ENCODE assay signal across 1 cellular context in the genomic region with DNA sequence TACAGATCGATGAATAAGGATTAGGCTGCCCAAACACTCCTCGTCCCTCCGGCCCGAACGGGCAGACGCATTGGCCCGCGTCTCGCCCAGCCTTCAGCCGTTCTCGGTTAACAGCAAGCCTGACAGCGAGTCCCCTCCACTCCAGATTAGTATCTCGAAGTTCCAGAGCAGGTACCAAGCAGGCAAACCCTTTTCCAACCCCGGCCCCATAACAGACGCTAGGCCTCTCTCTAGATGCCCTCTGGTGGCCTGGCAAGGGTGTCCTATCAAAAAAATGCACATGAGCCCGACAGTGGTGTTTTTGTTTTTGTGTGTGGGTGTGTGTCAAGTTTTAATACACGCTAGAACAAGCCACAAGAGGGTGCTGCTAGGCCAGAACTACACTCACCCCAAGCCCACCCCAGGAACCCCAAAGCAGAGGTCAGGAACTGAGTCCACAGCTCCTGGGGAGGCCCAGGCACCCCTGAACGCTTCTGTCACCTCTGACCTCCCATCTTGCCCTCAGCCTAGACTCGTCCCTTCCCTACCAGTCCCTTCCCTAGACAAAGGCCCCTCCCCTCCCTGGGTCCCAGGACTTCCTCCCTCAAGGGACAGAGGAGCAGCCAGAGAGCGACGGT.
TF ChIP-seq lines count a peak whose summit lies in the region.

No MANE protein-coding gene starts in this region.

TF ChIP-seq in HepG2, 621 proteins besides CTCF, POLR2A, EP300 and RAD21 (continued from another document and continues in another):
- TF ChIP-seq KAT2B (IDR thresholded peaks at IDR 0.05; ENCODE audit: borderline replicate concordance, low read depth, low read length) (no peak), HNRNPK (IDR thresholded peaks at IDR 0.05; ENCODE audit: low read depth, low read length, poor library complexity, severe bottlenecking) (peak; percentile 5), GABPA (IDR thresholded peaks at IDR 0.05; ENCODE audit: low read depth, low read length) (no peak), GABPA (CRISPR knock-in tag; IDR thresholded peaks at IDR 0.05; ENCODE audit: low read depth) (no peak), ZNF83 (CRISPR knock-in tag; IDR thresholded peaks at IDR 0.05; ENCODE audit: borderline replicate concordance) (no peak), SMAD9 (CRISPR knock-in tag; IDR thresholded peaks at IDR 0.05) (0 out of 2 replicates have a peak, but pooled peaks have one; percentile 72), WIZ (CRISPR knock-in tag; IDR thresholded peaks at IDR 0.05) (0 out of 2 replicates have a peak, but pooled peaks have one; percentile 32), ZNF17 (CRISPR knock-in tag; IDR thresholded peaks at IDR 0.05) (no peak), RBFOX2 (IDR thresholded peaks at IDR 0.05; ENCODE audit: low read depth, low read length) (no peak), RBM39 (IDR thresholded peaks at IDR 0.05; ENCODE audit: low read depth, low read length, poor library complexity, severe bottlenecking) (no peak), SIN3B (IDR thresholded peaks at IDR 0.05; ENCODE audit: low read length) (no peak), ZBTB7B (CRISPR knock-in tag; IDR thresholded peaks at IDR 0.05) (0 out of 2 replicates have a peak, but pooled peaks have one; percentile 32), ZBTB3 (CRISPR knock-in tag; IDR thresholded peaks at IDR 0.05; ENCODE audit: borderline replicate concordance, low read depth) (no peak), ZKSCAN8 (CRISPR knock-in tag; IDR thresholded peaks at IDR 0.05; ENCODE audit: borderline replicate concordance) (peak; percentile 5; the same call in 1 of the 2 replicates), ZNF558 (CRISPR knock-in tag; IDR thresholded peaks at IDR 0.05; ENCODE audit: borderline replicate concordance) (no peak), NFKB2 (CRISPR knock-in tag; IDR thresholded peaks at IDR 0.05; ENCODE audit: borderline replicate concordance) (0 out of 2 replicates have a peak, but pooled peaks have one; percentile 20), ZMYM4 (CRISPR knock-in tag; IDR thresholded peaks at IDR 0.05) (peak; percentile 1; the same call in 1 of the 2 replicates), U2AF1 (optimal IDR thresholded peaks at IDR 0.05; ENCODE audit: low read depth, low read length) (peak; percentile 24), ZNF24 (IDR thresholded peaks at IDR 0.05) (no peak), ZNF235 (CRISPR knock-in tag; IDR thresholded peaks at IDR 0.05; ENCODE audit: borderline replicate concordance) (no peak), ZKSCAN5 (CRISPR knock-in tag; IDR thresholded peaks at IDR 0.05) (no peak), MAZ (IDR thresholded peaks at IDR 0.05; ENCODE audit: borderline replicate concordance, low read depth, low read length) (no peak), MAZ (CRISPR knock-in tag; IDR thresholded peaks at IDR 0.05; ENCODE audit: low read depth) (no peak), ZSCAN30 (CRISPR knock-in tag; IDR thresholded peaks at IDR 0.05) (peak; percentile 31; the same call in 1 of the 2 replicates), ZNF33A (CRISPR knock-in tag; IDR thresholded peaks at IDR 0.05; ENCODE audit: borderline replicate concordance) (no peak), TCF12 (IDR thresholded peaks at IDR 0.05) (no peak), TCF12 (CRISPR knock-in tag; IDR thresholded peaks at IDR 0.05) (no peak), RNF2 (conservative IDR thresholded peaks at IDR 0.05; ENCODE audit: low read depth) (no peak)
- TF ChIP-seq, protein P1, sequence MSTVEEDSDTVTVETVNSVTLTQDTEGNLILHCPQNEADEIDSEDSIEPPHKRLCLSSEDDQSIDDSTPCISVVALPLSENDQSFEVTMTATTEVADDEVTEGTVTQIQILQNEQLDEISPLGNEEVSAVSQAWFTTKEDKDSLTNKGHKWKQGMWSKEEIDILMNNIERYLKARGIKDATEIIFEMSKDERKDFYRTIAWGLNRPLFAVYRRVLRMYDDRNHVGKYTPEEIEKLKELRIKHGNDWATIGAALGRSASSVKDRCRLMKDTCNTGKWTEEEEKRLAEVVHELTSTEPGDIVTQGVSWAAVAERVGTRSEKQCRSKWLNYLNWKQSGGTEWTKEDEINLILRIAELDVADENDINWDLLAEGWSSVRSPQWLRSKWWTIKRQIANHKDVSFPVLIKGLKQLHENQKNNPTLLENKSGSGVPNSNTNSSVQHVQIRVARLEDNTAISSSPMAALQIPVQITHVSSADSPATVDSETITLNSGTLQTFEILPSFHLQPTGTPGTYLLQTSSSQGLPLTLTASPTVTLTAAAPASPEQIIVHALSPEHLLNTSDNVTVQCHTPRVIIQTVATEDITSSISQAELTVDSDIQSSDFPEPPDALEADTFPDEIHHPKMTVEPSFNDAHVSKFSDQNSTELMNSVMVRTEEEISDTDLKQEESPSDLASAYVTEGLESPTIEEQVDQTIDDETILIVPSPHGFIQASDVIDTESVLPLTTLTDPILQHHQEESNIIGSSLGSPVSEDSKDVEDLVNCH (CRISPR knock-in tag; IDR thresholded peaks at IDR 0.05) = no peak
- TF ChIP-seq, protein P2, sequence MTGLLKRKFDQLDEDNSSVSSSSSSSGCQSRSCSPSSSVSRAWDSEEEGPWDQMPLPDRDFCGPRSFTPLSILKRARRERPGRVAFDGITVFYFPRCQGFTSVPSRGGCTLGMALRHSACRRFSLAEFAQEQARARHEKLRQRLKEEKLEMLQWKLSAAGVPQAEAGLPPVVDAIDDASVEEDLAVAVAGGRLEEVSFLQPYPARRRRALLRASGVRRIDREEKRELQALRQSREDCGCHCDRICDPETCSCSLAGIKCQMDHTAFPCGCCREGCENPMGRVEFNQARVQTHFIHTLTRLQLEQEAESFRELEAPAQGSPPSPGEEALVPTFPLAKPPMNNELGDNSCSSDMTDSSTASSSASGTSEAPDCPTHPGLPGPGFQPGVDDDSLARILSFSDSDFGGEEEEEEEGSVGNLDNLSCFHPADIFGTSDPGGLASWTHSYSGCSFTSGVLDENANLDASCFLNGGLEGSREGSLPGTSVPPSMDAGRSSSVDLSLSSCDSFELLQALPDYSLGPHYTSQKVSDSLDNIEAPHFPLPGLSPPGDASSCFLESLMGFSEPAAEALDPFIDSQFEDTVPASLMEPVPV (CRISPR knock-in tag; IDR thresholded peaks at IDR 0.05) = no peak
- TF ChIP-seq, protein P3, sequence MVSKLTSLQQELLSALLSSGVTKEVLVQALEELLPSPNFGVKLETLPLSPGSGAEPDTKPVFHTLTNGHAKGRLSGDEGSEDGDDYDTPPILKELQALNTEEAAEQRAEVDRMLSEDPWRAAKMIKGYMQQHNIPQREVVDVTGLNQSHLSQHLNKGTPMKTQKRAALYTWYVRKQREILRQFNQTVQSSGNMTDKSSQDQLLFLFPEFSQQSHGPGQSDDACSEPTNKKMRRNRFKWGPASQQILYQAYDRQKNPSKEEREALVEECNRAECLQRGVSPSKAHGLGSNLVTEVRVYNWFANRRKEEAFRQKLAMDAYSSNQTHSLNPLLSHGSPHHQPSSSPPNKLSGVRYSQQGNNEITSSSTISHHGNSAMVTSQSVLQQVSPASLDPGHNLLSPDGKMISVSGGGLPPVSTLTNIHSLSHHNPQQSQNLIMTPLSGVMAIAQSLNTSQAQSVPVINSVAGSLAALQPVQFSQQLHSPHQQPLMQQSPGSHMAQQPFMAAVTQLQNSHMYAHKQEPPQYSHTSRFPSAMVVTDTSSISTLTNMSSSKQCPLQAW (CRISPR knock-in tag; IDR thresholded peaks at IDR 0.05) = peak; percentile 15; the same call in 1 of the 2 replicates
- TF ChIP-seq, protein P4, sequence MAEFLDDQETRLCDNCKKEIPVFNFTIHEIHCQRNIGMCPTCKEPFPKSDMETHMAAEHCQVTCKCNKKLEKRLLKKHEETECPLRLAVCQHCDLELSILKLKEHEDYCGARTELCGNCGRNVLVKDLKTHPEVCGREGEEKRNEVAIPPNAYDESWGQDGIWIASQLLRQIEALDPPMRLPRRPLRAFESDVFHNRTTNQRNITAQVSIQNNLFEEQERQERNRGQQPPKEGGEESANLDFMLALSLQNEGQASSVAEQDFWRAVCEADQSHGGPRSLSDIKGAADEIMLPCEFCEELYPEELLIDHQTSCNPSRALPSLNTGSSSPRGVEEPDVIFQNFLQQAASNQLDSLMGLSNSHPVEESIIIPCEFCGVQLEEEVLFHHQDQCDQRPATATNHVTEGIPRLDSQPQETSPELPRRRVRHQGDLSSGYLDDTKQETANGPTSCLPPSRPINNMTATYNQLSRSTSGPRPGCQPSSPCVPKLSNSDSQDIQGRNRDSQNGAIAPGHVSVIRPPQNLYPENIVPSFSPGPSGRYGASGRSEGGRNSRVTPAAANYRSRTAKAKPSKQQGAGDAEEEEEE (CRISPR knock-in tag; IDR thresholded peaks at IDR 0.05; ENCODE audit: borderline replicate concordance) = 0 out of 2 replicates have a peak, but pooled peaks have one; percentile 18
- TF ChIP-seq, protein P5, sequence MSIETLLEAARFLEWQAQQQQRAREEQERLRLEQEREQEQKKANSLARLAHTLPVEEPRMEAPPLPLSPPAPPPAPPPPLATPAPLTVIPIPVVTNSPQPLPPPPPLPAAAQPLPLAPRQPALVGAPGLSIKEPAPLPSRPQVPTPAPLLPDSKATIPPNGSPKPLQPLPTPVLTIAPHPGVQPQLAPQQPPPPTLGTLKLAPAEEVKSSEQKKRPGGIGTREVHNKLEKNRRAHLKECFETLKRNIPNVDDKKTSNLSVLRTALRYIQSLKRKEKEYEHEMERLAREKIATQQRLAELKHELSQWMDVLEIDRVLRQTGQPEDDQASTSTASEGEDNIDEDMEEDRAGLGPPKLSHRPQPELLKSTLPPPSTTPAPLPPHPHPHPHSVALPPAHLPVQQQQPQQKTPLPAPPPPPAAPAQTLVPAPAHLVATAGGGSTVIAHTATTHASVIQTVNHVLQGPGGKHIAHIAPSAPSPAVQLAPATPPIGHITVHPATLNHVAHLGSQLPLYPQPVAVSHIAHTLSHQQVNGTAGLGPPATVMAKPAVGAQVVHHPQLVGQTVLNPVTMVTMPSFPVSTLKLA (IDR thresholded peaks at IDR 0.05) = no peak
- TF ChIP-seq, protein P6, sequence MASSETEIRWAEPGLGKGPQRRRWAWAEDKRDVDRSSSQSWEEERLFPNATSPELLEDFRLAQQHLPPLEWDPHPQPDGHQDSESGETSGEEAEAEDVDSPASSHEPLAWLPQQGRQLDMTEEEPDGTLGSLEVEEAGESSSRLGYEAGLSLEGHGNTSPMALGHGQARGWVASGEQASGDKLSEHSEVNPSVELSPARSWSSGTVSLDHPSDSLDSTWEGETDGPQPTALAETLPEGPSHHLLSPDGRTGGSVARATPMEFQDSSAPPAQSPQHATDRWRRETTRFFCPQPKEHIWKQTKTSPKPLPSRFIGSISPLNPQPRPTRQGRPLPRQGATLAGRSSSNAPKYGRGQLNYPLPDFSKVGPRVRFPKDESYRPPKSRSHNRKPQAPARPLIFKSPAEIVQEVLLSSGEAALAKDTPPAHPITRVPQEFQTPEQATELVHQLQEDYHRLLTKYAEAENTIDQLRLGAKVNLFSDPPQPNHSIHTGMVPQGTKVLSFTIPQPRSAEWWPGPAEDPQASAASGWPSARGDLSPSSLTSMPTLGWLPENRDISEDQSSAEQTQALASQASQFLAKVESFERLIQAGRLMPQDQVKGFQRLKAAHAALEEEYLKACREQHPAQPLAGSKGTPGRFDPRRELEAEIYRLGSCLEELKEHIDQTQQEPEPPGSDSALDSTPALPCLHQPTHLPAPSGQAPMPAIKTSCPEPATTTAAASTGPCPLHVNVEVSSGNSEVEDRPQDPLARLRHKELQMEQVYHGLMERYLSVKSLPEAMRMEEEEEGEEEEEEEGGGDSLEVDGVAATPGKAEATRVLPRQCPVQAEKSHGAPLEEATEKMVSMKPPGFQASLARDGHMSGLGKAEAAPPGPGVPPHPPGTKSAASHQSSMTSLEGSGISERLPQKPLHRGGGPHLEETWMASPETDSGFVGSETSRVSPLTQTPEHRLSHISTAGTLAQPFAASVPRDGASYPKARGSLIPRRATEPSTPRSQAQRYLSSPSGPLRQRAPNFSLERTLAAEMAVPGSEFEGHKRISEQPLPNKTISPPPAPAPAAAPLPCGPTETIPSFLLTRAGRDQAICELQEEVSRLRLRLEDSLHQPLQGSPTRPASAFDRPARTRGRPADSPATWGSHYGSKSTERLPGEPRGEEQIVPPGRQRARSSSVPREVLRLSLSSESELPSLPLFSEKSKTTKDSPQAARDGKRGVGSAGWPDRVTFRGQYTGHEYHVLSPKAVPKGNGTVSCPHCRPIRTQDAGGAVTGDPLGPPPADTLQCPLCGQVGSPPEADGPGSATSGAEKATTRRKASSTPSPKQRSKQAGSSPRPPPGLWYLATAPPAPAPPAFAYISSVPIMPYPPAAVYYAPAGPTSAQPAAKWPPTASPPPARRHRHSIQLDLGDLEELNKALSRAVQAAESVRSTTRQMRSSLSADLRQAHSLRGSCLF (CRISPR knock-in tag; IDR thresholded peaks at IDR 0.05; ENCODE audit: borderline replicate concordance) = no peak
- TF ChIP-seq, protein P7, sequence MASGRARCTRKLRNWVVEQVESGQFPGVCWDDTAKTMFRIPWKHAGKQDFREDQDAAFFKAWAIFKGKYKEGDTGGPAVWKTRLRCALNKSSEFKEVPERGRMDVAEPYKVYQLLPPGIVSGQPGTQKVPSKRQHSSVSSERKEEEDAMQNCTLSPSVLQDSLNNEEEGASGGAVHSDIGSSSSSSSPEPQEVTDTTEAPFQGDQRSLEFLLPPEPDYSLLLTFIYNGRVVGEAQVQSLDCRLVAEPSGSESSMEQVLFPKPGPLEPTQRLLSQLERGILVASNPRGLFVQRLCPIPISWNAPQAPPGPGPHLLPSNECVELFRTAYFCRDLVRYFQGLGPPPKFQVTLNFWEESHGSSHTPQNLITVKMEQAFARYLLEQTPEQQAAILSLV (CRISPR knock-in tag; IDR thresholded peaks at IDR 0.05; ENCODE audit: borderline replicate concordance) = peak; percentile 22; the same call in 1 of the 2 replicates
- TF ChIP-seq, protein P8, sequence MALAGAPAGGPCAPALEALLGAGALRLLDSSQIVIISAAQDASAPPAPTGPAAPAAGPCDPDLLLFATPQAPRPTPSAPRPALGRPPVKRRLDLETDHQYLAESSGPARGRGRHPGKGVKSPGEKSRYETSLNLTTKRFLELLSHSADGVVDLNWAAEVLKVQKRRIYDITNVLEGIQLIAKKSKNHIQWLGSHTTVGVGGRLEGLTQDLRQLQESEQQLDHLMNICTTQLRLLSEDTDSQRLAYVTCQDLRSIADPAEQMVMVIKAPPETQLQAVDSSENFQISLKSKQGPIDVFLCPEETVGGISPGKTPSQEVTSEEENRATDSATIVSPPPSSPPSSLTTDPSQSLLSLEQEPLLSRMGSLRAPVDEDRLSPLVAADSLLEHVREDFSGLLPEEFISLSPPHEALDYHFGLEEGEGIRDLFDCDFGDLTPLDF (CRISPR knock-in tag; IDR thresholded peaks at IDR 0.05) = no peak
- TF ChIP-seq, protein P9, sequence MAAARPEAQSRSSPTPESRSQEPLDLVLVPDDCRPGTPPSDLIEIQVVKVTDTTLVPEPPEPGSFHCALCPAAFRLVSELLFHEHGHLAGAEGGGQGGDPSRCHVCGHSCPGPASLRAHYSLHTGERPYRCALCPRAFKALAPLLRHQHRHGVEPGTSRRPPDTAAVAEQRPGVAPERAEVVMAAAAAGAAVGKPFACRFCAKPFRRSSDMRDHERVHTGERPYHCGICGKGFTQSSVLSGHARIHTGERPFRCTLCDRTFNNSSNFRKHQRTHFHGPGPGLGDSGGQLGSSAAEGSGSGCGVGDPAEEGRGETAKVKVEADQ (CRISPR knock-in tag; IDR thresholded peaks at IDR 0.05; ENCODE audit: borderline replicate concordance) = no peak
- TF ChIP-seq, protein P10, sequence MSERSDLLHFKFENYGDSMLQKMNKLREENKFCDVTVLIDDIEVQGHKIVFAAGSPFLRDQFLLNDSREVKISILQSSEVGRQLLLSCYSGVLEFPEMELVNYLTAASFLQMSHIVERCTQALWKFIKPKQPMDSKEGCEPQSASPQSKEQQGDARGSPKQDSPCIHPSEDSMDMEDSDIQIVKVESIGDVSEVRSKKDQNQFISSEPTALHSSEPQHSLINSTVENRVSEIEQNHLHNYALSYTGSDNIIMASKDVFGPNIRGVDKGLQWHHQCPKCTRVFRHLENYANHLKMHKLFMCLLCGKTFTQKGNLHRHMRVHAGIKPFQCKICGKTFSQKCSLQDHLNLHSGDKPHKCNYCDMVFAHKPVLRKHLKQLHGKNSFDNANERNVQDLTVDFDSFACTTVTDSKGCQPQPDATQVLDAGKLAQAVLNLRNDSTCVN (CRISPR knock-in tag; IDR thresholded peaks at IDR 0.05; ENCODE audit: borderline replicate concordance) = peak; percentile 91
